Comparison of ENCODE assay signal across 8 cellular contexts in genomic region chr2:676647-677055, GRCh38. TPM values are rescaled to one million over a fixed set of nuclear protein-coding genes. Genes with fewer than 3 reads are reported as not detected.
DNase-seq lines count a peak whose midpoint lies in the region; ATAC-seq and TF ChIP-seq lines count a peak whose summit lies in the region.

No MANE protein-coding gene starts in this region.

- peaks cover 46% of the 10 kb centered on the region for H3K79me2 ChIP-seq in SK-N-SH (ENCODE audit: insufficient read depth)

- 0% methylated on average over 13 of the region's 46 CpGs for WGBS in SK-N-SH (ENCODE audit: low lambda C conversion rate)

- no peak overlapping the region for H2AFZ ChIP-seq in SK-N-SH (ENCODE audit: low read depth)

- peak; percentile 96 for DNase-seq in activated T-cell treated with anti-CD3 and anti-CD28 coated beads for 48 hours (ENCODE audit: low read depth)
- DNase-seq in activated T-cell treated with anti-CD3 and anti-CD28 coated beads for 4 hours = no peak
- peak; percentile 93 for DNase-seq in NCI-H1105 treated with DMSO at 0.1 percent for 48 hours (lab: John Stamatoyannopoulos, UW)
- DNase-seq in SK-N-SH = peak; percentile 99
- peak; percentile 94 for DNase-seq in brain pericyte (ENCODE audit: low read depth, low spot score)
- DNase-seq in sciatic nerve (ENCODE audit: low spot score) = peak; percentile 100

- ATAC-seq in HG02840 (IDR thresholded peaks at IDR 0.05; ENCODE audit: low FRiP score, unreplicated experiment) (peak; percentile 86), sciatic nerve (peak; percentile 92)

- H3K36me3 ChIP-seq in SK-N-SH (replicated peaks in 1 of 2; ENCODE audit: control insufficient read depth in 1 of 2, insufficient read depth in 2 of 2, low read length in 1 of 2) = peaks cover 9 to 25% of the 10 kb centered on the region in 2 experiments
- H3K36me3 ChIP-seq in iPS-15b (ENCODE audit: control insufficient read depth, insufficient read depth, low read length) = peaks cover 2% of the 10 kb centered on the region

- H3K9me3 ChIP-seq in SK-N-SH (no peaks in the 10 kb centered on the region), iPS-15b (ENCODE audit: control insufficient read depth, insufficient read depth, low read length) (no peaks in the 10 kb centered on the region)

- H3K27ac ChIP-seq in SK-N-SH (ENCODE audit: low read depth in 2 of 2, low read length in 1 of 2) = peak overlapping the region; percentile 22 to 99; a peak in 3 of 4 replicates

- H4K20me1 ChIP-seq in SK-N-SH (ENCODE audit: insufficient read depth) = peaks cover 25% of the 10 kb centered on the region

- H3K4me3 ChIP-seq in SK-N-SH (ENCODE audit: low read depth in 2 of 2, low read length in 1 of 2) (peak overlapping the region; percentile 68 to 81), iPS-15b (ENCODE audit: low read depth, low read length) (peak overlapping the region; percentile 97)

- no peak for TF ChIP-seq RAD21 in SK-N-SH (IDR thresholded peaks at IDR 0.05; ENCODE audit: low read length)

- intact Hi-C loops in sciatic nerve (cut with DNase I) = no loop called here

- peak overlapping the region; percentile 53 for H3K9ac ChIP-seq in SK-N-SH
- H3K9ac ChIP-seq in iPS-15b (ENCODE audit: low read depth, low read length) = peak overlapping the region; percentile 47

- POLR2A ChIA-PET in SK-N-SH (lab: Yijun Ruan, JAX) = interaction anchor here (2.2 kb wide), 1 partner anchor 63 kb away, joined by 7 read pairs; no protein-coding TSS in a partner anchor

- CTCF ChIA-PET in SK-N-SH (lab: Yijun Ruan, JAX) = interaction anchor here (1.0 to 1.2 kb wide), 2 partner anchors 21 to 874 kb away, joined by 3 to 4 read pairs; no protein-coding TSS in a partner anchor

- no peak for TF ChIP-seq CTCF in SK-N-SH (IDR thresholded peaks at IDR 0.05)

- H3K4me1 ChIP-seq in SK-N-SH (ENCODE audit: control insufficient read depth in 1 of 2, insufficient read depth in 2 of 2, low read depth in 1 of 2, low read length in 1 of 2) (peaks cover 24 to 34% of the 10 kb centered on the region in 2 experiments), iPS-15b (ENCODE audit: control insufficient read depth, insufficient read depth, low read length) (no peaks in the 10 kb centered on the region)

- TF ChIP-seq EP300 in SK-N-SH (IDR thresholded peaks at IDR 0.05; ENCODE audit: borderline replicate concordance in 1 of 2, low read depth in 1 of 2, low read length in 1 of 2) = no peak

- peaks cover 38% of the 10 kb centered on the region for H3F3A ChIP-seq in SK-N-SH (replicated peaks; ENCODE audit: insufficient read depth)

- peak overlapping the region; percentile 89 for H3K4me2 ChIP-seq in SK-N-SH

- H3K27me3 ChIP-seq in SK-N-SH (ENCODE audit: insufficient read depth) = no peaks in the 10 kb centered on the region
- H3K27me3 ChIP-seq in iPS-15b (ENCODE audit: control insufficient read depth, insufficient read depth, low read length) = no peaks in the 10 kb centered on the region

- no peaks in the 10 kb centered on the region for H3K9me2 ChIP-seq in SK-N-SH

TF ChIP-seq in SK-N-SH, 30 proteins besides CTCF, POLR2A, EP300 and RAD21:
- TF ChIP-seq SMC3 (IDR thresholded peaks at IDR 0.05; ENCODE audit: low read depth, low read length) (no peak), REST (IDR thresholded peaks at IDR 0.05; ENCODE audit: low read depth, low read length) (0 out of 2 replicates have a peak, but pooled peaks have one; percentile 10), SIN3A (IDR thresholded peaks at IDR 0.05; ENCODE audit: borderline replicate concordance, low read depth, low read length) (peak; percentile 91), TAF1 (IDR thresholded peaks at IDR 0.05; ENCODE audit: borderline replicate concordance, low read depth, low read length) (no peak), POLR2AphosphoS5 (IDR thresholded peaks at IDR 0.05; ENCODE audit: low read depth, low read length) (no peak), MEF2A (IDR thresholded peaks at IDR 0.05; ENCODE audit: borderline replicate concordance, low read depth) (no peak), IRF3 (IDR thresholded peaks at IDR 0.05; ENCODE audit: low read depth, low read length) (no peak), MXI1 (IDR thresholded peaks at IDR 0.05; ENCODE audit: low read depth, low read length) (peak; percentile 100), TEAD4 (IDR thresholded peaks at IDR 0.05; ENCODE audit: borderline replicate concordance, insufficient read depth) (no peak), USF1 (IDR thresholded peaks at IDR 0.05; ENCODE audit: borderline replicate concordance, low read depth) (peak; percentile 60; the same call in 1 of the 2 replicates), YY1 (IDR thresholded peaks at IDR 0.05; ENCODE audit: low read depth) (no peak), MAX (IDR thresholded peaks at IDR 0.05; ENCODE audit: low read depth) (peak; percentile 91), NFIC (IDR thresholded peaks at IDR 0.05; ENCODE audit: borderline replicate concordance) (no peak), NRF1 (IDR thresholded peaks at IDR 0.05; ENCODE audit: low read depth, low read length) (peak; percentile 76), ZBTB33 (IDR thresholded peaks at IDR 0.05; ENCODE audit: borderline replicate concordance, low read depth) (no peak)

RNA-seq across cellular contexts. Expression of gene TMEM18, which starts 0.6 kb away (rescaled TPM):
- polyA plus RNA-seq in SK-N-SH (2012; rRNA removed) = 28.9 and 29.3 TPM in 2 replicates
- 28.5 and 44.5 TPM in 2 replicates for polyA plus RNA-seq in SK-N-SH (2012; cell fraction: cytosol; rRNA removed)
- polyA plus RNA-seq in SK-N-SH (2012; cell fraction: nucleus; rRNA removed) = 35.6 and 46.8 TPM in 2 replicates
- 27.0 TPM for total RNA-seq in sciatic nerve
